ENCODE assay signal across 24 cellular contexts in the genomic region with DNA sequence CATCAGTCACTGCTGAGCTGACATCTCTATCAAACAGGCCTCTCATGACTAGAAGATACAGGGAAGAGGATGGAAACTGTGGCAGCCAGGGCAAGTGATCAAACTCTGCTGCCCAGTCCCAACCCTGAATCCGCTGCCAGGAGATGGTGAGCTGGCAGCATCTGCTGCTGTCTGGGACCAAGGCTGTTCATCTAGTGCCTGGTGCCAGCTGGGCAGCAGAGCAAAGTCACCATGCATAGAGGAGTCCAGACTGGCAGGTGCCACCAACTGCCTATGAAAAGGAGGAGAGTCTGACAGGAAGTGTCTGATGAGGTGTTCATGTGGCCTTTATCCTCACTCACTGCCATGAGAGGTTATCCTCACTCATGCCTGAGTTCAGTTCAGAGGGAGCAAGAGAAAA.
DNase-seq lines count a peak whose midpoint lies in the region; ATAC-seq, FAIRE-seq and TF ChIP-seq lines count a peak whose summit lies in the region.
"Had no signal": no experiment of that assay in that cellular context is flagged by ENCODE, and none has a peak within 500 bp of the region (broad histone marks: within the 10 kb centered on the region; RNA-seq: fewer than 3 reads in every experiment).

No MANE protein-coding gene starts in this region.

- 71% methylated on average over 1 of the region's 1 CpG for WGBS in right cardiac atrium

- H3K4me1 ChIP-seq in right cardiac atrium (ENCODE audit: control insufficient read depth, insufficient read depth, low read length), result no peaks in the 10 kb centered on the region
- peaks cover 0 to 16% of the 10 kb centered on the region in 2 donors for H3K4me1 ChIP-seq in naive thymus-derived CD4-positive, alpha-beta T cell (ENCODE audit: control insufficient read depth in 2 of 2, insufficient read depth in 2 of 2, low read length in 2 of 2)
- H3K4me1 ChIP-seq: BE2C, uterus had no signal

- H3K9me3 Mint-ChIP-seq in T-helper 2 cell treated with Interferon-gamma antibody and Interleukin-4, amounts not matched to agents 5 μg/mL and 100 μg/mL, for 36 hours, result peaks cover 4% of the 10 kb centered on the region
- H3K9me3 Mint-ChIP-seq in naive thymus-derived CD4-positive, alpha-beta T cell, result peaks cover 0 to 11% (median 0%) of the 10 kb centered on the region in 11 donors
- peaks cover 0 to 2% of the 10 kb centered on the region in 2 donors for H3K9me3 Mint-ChIP-seq in effector memory CD8-positive, alpha-beta T cell

- peak; percentile 46 to 75 for ATAC-seq in right cardiac atrium
- no peak for ATAC-seq in Right ventricle myocardium inferior
- no peak for ATAC-seq in naive thymus-derived CD4-positive, alpha-beta T cell
- no peak for ATAC-seq in effector memory CD8-positive, alpha-beta T cell (replicated peaks)
- ATAC-seq: HCT116 had no signal

- CTCF ChIA-PET in naive thymus-derived CD4-positive, alpha-beta T cell (lab: Charles Lee), result interaction anchor here (1.4 kb wide), 1 partner anchor 11 kb away, joined by 5 read pairs; no protein-coding TSS in a partner anchor

- H3K9me3 ChIP-seq in right cardiac atrium (ENCODE audit: control insufficient read depth, low read length), result no peaks in the 10 kb centered on the region
- no peaks in the 10 kb centered on the region for H3K9me3 ChIP-seq in naive thymus-derived CD4-positive, alpha-beta T cell (ENCODE audit: control insufficient read depth in 2 of 3, low read length in 3 of 3)
- H3K9me3 ChIP-seq: BE2C, MG63, SK-N-SH, uterus had no signal

- H3K36me3 ChIP-seq in naive thymus-derived CD4-positive, alpha-beta T cell (ENCODE audit: control insufficient read depth in 2 of 3, insufficient read depth in 3 of 3, low read length in 3 of 3), result no peaks in the 10 kb centered on the region
- H3K36me3 ChIP-seq: BE2C, cardiac muscle cell, MG63, uterus had no signal

- intact Hi-C loops in right cardiac atrium (cut with DNase I) (no loop called here), Right ventricle myocardium inferior (cut with DNase I) (no loop called here)
- intact Hi-C loops in naive thymus-derived CD4-positive, alpha-beta T cell (cut with micrococcal nuclease), result no loop called here

- H3K4me3 Mint-ChIP-seq in T-helper 2 cell treated with Interferon-gamma antibody and Interleukin-4, amounts not matched to agents 5 μg/mL and 100 μg/mL, for 36 hours, result no peak overlapping the region
- H3K4me3 Mint-ChIP-seq in naive thymus-derived CD4-positive, alpha-beta T cell, result peak overlapping the region in 4 of 10 donors; percentile 2 to 62 (median 30)
- no peak overlapping the region for H3K4me3 Mint-ChIP-seq in effector memory CD8-positive, alpha-beta T cell
- H3K4me3 Mint-ChIP-seq: dendritic cell treated with granulocyte-macrophage colony-stimulating factor and Interleukin-4, amounts not matched to agents 40 ng/mL and 50 ng/mL, for 4 days had no signal

- no peak for DNase-seq in T-helper 2 cell treated with Interferon-gamma antibody and Interleukin-4, amounts not matched to agents 5 μg/mL and 100 μg/mL, for 36 hours (ENCODE audit: low spot score)
- DNase-seq in T-helper 2 cell (no peak), right cardiac atrium (peak in 1 of 3 donors; percentile 60), Right ventricle myocardium inferior (ENCODE audit: missing footprints) (no peak), NCI-H2196 treated with DMSO at 0.1 percent for 48 hours (lab: John Stamatoyannopoulos, UW; ENCODE audit: unreplicated experiment) (peak; percentile 8), GM12892 (ENCODE audit: insufficient read length) (no peak)
- DNase-seq in naive thymus-derived CD4-positive, alpha-beta T cell, result no peak
- DNase-seq in effector memory CD8-positive, alpha-beta T cell, result no peak
- DNase-seq: activated effector memory CD4-positive, alpha-beta T cell treated with anti-CD3 and anti-CD28 coated beads, Interleukin-2, amount 50 U/mL, for 16 hours; BE2C; Calu3; glutamatergic neuron; mammary epithelial cell; MG63; NCI-H1436 treated with DMSO at 0.1 percent for 48 hours; NCI-H524 treated with DMSO at 0.1 percent for 48 hours; RPMI8226; SK-N-SH; stimulated activated CD4-positive, alpha-beta T cell treated with anti-CD3 and anti-CD28 coated beads, Interleukin-1b, Interleukin-23, amount 100 ng/mL, for 48 hours; T-helper 9 cell; uterus had no signal

- TF ChIP-seq POLR2A in GM12892 (IDR thresholded peaks at IDR 0.05; ENCODE audit: low read depth, low read length), result no peak

- H3K36me3 Mint-ChIP-seq in T-helper 2 cell treated with Interferon-gamma antibody and Interleukin-4, amounts not matched to agents 5 μg/mL and 100 μg/mL, for 36 hours (ENCODE audit: low read depth), result peaks cover 11% of the 10 kb centered on the region
- H3K36me3 Mint-ChIP-seq in naive thymus-derived CD4-positive, alpha-beta T cell, result peaks cover 0 to 17% (median 0%) of the 10 kb centered on the region in 5 donors
- H3K36me3 Mint-ChIP-seq in effector memory CD8-positive, alpha-beta T cell (ENCODE audit: insufficient read depth), result no peaks in the 10 kb centered on the region

- H3K27ac ChIP-seq in right cardiac atrium (ENCODE audit: low read length), result no peak overlapping the region
- no peak overlapping the region for H3K27ac ChIP-seq in naive thymus-derived CD4-positive, alpha-beta T cell (ENCODE audit: low read depth, low read length)
- H3K27ac ChIP-seq: cardiac muscle cell, uterus had no signal

- H3K4me3 ChIP-seq in right cardiac atrium (ENCODE audit: low read length), result no peak overlapping the region
- H3K4me3 ChIP-seq in naive thymus-derived CD4-positive, alpha-beta T cell (ENCODE audit: low read length), result no peak overlapping the region
- H3K4me3 ChIP-seq: cardiac muscle cell, MG63, uterus had no signal

- H3K4me1 Mint-ChIP-seq in T-helper 2 cell treated with Interferon-gamma antibody and Interleukin-4, amounts not matched to agents 5 μg/mL and 100 μg/mL, for 36 hours (ENCODE audit: low read depth), result peaks cover 47% of the 10 kb centered on the region
- peaks cover 0 to 58% (median 36%) of the 10 kb centered on the region in 7 donors for H3K4me1 Mint-ChIP-seq in naive thymus-derived CD4-positive, alpha-beta T cell
- no peaks in the 10 kb centered on the region for H3K4me1 Mint-ChIP-seq in effector memory CD8-positive, alpha-beta T cell (ENCODE audit: low read depth in 2 of 2)

- POLR2A ChIA-PET in naive thymus-derived CD4-positive, alpha-beta T cell (lab: Charles Lee), result interaction anchor here (1.1 kb wide), 1 partner anchor 11 kb away, joined by 6 read pairs; no protein-coding TSS in a partner anchor

- peak overlapping the region; percentile 45 for H3K27ac Mint-ChIP-seq in T-helper 2 cell treated with Interferon-gamma antibody and Interleukin-4, amounts not matched to agents 5 μg/mL and 100 μg/mL, for 36 hours
- H3K27ac Mint-ChIP-seq in naive thymus-derived CD4-positive, alpha-beta T cell, result peak overlapping the region; percentile 21 to 84 (median 33)
- H3K27ac Mint-ChIP-seq in effector memory CD8-positive, alpha-beta T cell, result no peak overlapping the region
- H3K27ac Mint-ChIP-seq: dendritic cell treated with granulocyte-macrophage colony-stimulating factor and Interleukin-4, amounts not matched to agents 40 ng/mL and 50 ng/mL, for 4 days had no signal

- H3K27me3 Mint-ChIP-seq in T-helper 2 cell treated with Interferon-gamma antibody and Interleukin-4, amounts not matched to agents 5 μg/mL and 100 μg/mL, for 36 hours (ENCODE audit: low read depth), result no peaks in the 10 kb centered on the region
- no peaks in the 10 kb centered on the region for H3K27me3 Mint-ChIP-seq in naive thymus-derived CD4-positive, alpha-beta T cell
- H3K27me3 Mint-ChIP-seq in effector memory CD8-positive, alpha-beta T cell, result peaks cover 0 to 8% of the 10 kb centered on the region in 2 donors
- H3K27me3 Mint-ChIP-seq: dendritic cell treated with granulocyte-macrophage colony-stimulating factor and Interleukin-4, amounts not matched to agents 40 ng/mL and 50 ng/mL, for 4 days had no signal

- no peaks in the 10 kb centered on the region for H3K27me3 ChIP-seq in right cardiac atrium (ENCODE audit: control insufficient read depth, insufficient read depth)
- H3K27me3 ChIP-seq in naive thymus-derived CD4-positive, alpha-beta T cell (ENCODE audit: control insufficient read depth in 2 of 2, insufficient read depth in 2 of 2, low read length in 2 of 2), result no peaks in the 10 kb centered on the region
- H3K27me3 ChIP-seq: BE2C, cardiac muscle cell, MG63, uterus had no signal

- no peak for FAIRE-seq in GM12892 (lab: Jason Lieb, UNC)

Comparison
In these comparisons a context has a peak if more than half of its experiments do, and no peak if none do; other contexts are left out.
1. ATAC-seq: peak in right cardiac atrium (2 of 2); none in Right ventricle myocardium inferior (single experiment), naive thymus-derived CD4-positive, alpha-beta T cell (single experiment) and effector memory CD8-positive, alpha-beta T cell (single experiment).
2. H3K27ac Mint-ChIP-seq: peak in T-helper 2 cell treated with Interferon-gamma antibody and Interleukin-4, amounts not matched to agents 5 μg/mL and 100 μg/mL, for 36 hours (single experiment) and naive thymus-derived CD4-positive, alpha-beta T cell (9 of 9); none in effector memory CD8-positive, alpha-beta T cell (0 of 2).